17 cellular contexts compared by ENCODE assay signal in the genomic region with DNA sequence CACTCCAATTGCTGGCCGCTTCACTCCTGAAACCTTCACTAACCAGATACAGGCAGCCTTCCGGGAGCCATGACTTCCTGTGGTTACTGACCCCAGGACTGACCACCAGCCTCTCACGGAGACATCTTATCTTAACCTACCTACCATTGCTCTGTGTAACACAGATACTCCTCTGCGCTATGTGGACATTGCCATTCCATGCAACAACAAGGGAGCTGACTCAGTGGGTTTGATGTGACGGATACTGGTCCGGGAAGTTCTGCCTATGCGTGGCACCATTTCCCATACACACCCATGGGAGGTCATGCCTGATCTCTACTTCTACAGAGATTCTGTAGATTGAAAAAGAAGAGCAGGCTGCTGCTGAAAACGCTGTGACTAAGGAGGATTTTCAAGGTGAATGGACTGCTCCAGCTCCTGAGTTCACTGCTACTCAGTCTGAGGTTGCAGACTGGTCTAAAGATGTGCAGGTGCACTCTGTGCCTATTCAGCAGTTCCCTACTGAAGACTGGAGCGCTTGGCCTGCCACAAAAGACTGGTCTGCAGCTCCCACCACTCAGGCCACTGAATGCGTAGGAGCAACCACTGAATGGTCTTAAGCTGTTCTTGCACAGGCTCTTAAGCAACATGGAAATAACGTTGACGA. TPM values are rescaled to one million over a fixed set of nuclear protein-coding genes. Genes with fewer than 3 reads are reported as not detected.
DNase-seq lines count a peak whose midpoint lies in the region; FAIRE-seq and TF ChIP-seq lines count a peak whose summit lies in the region.
"Had no signal": no experiment of that assay in that cellular context is flagged by ENCODE, and none has a peak within 500 bp of the region (broad histone marks: within the 10 kb centered on the region; RNA-seq: fewer than 3 reads in every experiment).

No MANE protein-coding gene starts in this region.

- H3K4me3 ChIP-seq in bronchial epithelial cell (ENCODE audit: low read depth, low read length): no peak overlapping the region
- H3K4me3 ChIP-seq: BLaER1, HAP-1 had no signal

- no peak for TF ChIP-seq CTCF in bronchial epithelial cell (IDR thresholded peaks at IDR 0.05; ENCODE audit: insufficient read depth, low read length, severe bottlenecking)

- peak; percentile 72 for FAIRE-seq in bronchial epithelial cell (lab: Jason Lieb, UNC)
- FAIRE-seq: D721Med, H1, HepG2 had no signal

- peak; percentile 2 for DNase-seq in NCI-H748 (lab: John Stamatoyannopoulos, UW; ENCODE audit: unreplicated experiment)
- DNase-seq in NCI-H748 treated with DMSO at 0.1 percent for 48 hours (lab: John Stamatoyannopoulos, UW): no peak
- peak; percentile 14 for DNase-seq in RPMI8226
- no peak for DNase-seq in bronchial epithelial cell (ENCODE audit: low read depth)
- DNase-seq in activated CD4-positive, alpha-beta T cell treated with anti-CD3 and anti-CD28 coated beads, Interleukin-2, amount 50 U/mL, for 1 hour: no peak
- no peak for DNase-seq in NK-92 (lab: John Stamatoyannopoulos, UW; ENCODE audit: unreplicated experiment)
- no peak for DNase-seq in D341Med (ENCODE audit: low spot score)
- DNase-seq: 8988T; CD8-positive, alpha-beta T cell; COR-L47; DMS79 treated with DMSO at 0.1 percent for 48 hours; GF-D8 had no signal

- no peaks in the 10 kb centered on the region for H3K36me3 ChIP-seq in bronchial epithelial cell (ENCODE audit: control insufficient read depth, insufficient read depth, low read length)
- H3K36me3 ChIP-seq: BLaER1, HAP-1 had no signal

- no peaks in the 10 kb centered on the region for H3K27me3 ChIP-seq in bronchial epithelial cell (ENCODE audit: control insufficient read depth, insufficient read depth, low read length)
- H3K27me3 ChIP-seq: BLaER1 had no signal

RNA-seq across cellular contexts. Expression of a gene that starts 35.8 kb away (rescaled TPM):
- total RNA-seq in bronchial epithelial cell: 0.26 and 0.53 TPM in 2 replicates
- total RNA-seq: H1, HepG2 had no signal

Comparison
In these comparisons a context has a peak if more than half of its experiments do, and no peak if none do; other contexts are left out.
1. DNase-seq: peak in NCI-H748 (single experiment) and RPMI8226 (single experiment); none in NCI-H748 treated with DMSO at 0.1 percent for 48 hours (single experiment), bronchial epithelial cell (single experiment), activated CD4-positive, alpha-beta T cell treated with anti-CD3 and anti-CD28 coated beads, Interleukin-2, amount 50 U/mL, for 1 hour (single experiment), NK-92 (single experiment) and D341Med (single experiment).